Comparison of ENCODE assay signal across 1 cellular context in genomic region chr6:4774715-4775590, GRCh38.
TF ChIP-seq lines count a peak whose summit lies in the region.

No MANE protein-coding gene starts in this region.

TF ChIP-seq in GM23338, 12 proteins besides CTCF, POLR2A, EP300 and RAD21 (continued from another document):
- TF ChIP-seq ZNF462 (CRISPR knock-in tag; IDR thresholded peaks at IDR 0.05): no peak
